In the genomic region with DNA sequence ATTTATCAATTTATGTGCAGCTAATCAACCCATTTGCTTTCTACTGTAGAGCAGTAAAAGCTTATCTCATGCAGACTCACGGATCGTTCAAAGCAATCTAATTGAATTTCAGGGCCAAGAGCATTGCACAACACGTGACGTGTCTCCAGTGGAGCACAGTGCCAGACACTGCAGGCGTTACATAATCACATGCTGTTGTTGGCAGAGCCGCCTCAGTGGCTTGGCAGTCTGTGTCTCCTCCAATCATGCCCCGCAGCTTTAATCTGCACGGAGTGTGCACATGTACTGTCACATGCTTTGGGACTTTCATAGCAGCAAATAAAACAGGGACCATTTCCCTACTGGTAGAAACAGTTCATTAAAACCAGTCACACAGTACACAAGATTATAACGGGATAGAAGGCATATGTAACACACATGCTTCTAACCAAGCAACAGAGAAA, we compare ENCODE assay signal across 8 cellular contexts.
A peak's percentile ranks its signal among the peaks of the same experiment; 100 is the strongest.
DNase-seq lines count a peak whose midpoint lies in the region; ATAC-seq, FAIRE-seq and TF ChIP-seq lines count a peak whose summit lies in the region.

No MANE protein-coding gene starts in this region.

- H3K27ac ChIP-seq in RWPE2 (ENCODE audit: poor library complexity, severe bottlenecking) (no peak overlapping the region), pancreas (peak overlapping the region; percentile 36 to 81 (median 56))

- WGBS in pancreas, 2 donors = 6 to 9% methylated on average over 9 of the region's 9 CpGs

- H3K9me3 ChIP-seq in RWPE2 (ENCODE audit: severe bottlenecking) (no peaks in the 10 kb centered on the region), pancreas (no peaks in the 10 kb centered on the region)

- no peak for TF ChIP-seq CTCF in RWPE2 (IDR thresholded peaks at IDR 0.05; ENCODE audit: poor library complexity, severe bottlenecking)
- TF ChIP-seq CTCF in foreskin fibroblast (IDR thresholded peaks at IDR 0.05; ENCODE audit: low read depth, low read length) = no peak
- no peak for TF ChIP-seq CTCF in pancreas (IDR thresholded peaks at IDR 0.05)

- ATAC-seq in RWPE2 (ENCODE audit: low read depth) (peak; percentile 65), pancreas (peak; percentile 99 to 100 (median 100)), HG03135 (IDR thresholded peaks at IDR 0.05; ENCODE audit: unreplicated experiment) (no peak)

- H3K4me1 ChIP-seq in RWPE2 (ENCODE audit: insufficient read depth, poor library complexity, severe bottlenecking) (no peaks in the 10 kb centered on the region), pancreas (peaks cover 4 to 18% (median 5%) of the 10 kb centered on the region in 3 donors)

- no peaks in the 10 kb centered on the region for H3K36me3 ChIP-seq in RWPE2 (ENCODE audit: low read depth)
- H3K36me3 ChIP-seq in pancreas = no peaks in the 10 kb centered on the region

- DNase-seq in ELR (ENCODE audit: low read depth) (peak; percentile 62), RWPE2 (ENCODE audit: low spot score) (peak; percentile 24), foreskin fibroblast (peak; percentile 90 to 96), pancreas (peak; percentile 82 to 97 (median 95)), NCI-H1105 treated with DMSO at 0.1 percent for 48 hours (lab: John Stamatoyannopoulos, UW) (no peak), DMS114 treated with DMSO at 0.1 percent for 48 hours (lab: John Stamatoyannopoulos, UW; ENCODE audit: unreplicated experiment) (no peak)
- no peak for DNase-seq in activated CD4-positive, alpha-beta T cell treated with anti-CD3 and anti-CD28 coated beads for 48 hours

- FAIRE-seq in pancreas (lab: Jason Lieb, UNC) = peak; percentile 96

- H3K4me3 ChIP-seq in RWPE2 (ENCODE audit: severe bottlenecking) = no peak overlapping the region
- H3K4me3 ChIP-seq in foreskin fibroblast (ENCODE audit: low read depth in 1 of 2, low read length in 2 of 2) = no peak overlapping the region
- no peak overlapping the region for H3K4me3 ChIP-seq in pancreas

- H3K27me3 ChIP-seq in RWPE2 (ENCODE audit: insufficient read depth, poor library complexity, severe bottlenecking) (no peaks in the 10 kb centered on the region), pancreas (no peaks in the 10 kb centered on the region)

- intact Hi-C loops in pancreas (cut with DNase I) = no loop called here

Comparison
In these comparisons a context has a peak if more than half of its experiments do, and no peak if none do; other contexts are left out.
1. DNase-seq: peak in ELR (single experiment), RWPE2 (single experiment), foreskin fibroblast (2 of 2) and pancreas (6 of 6); none in NCI-H1105 treated with DMSO at 0.1 percent for 48 hours (single experiment), activated CD4-positive, alpha-beta T cell treated with anti-CD3 and anti-CD28 coated beads for 48 hours (single experiment) and DMS114 treated with DMSO at 0.1 percent for 48 hours (single experiment).